In the genomic region with DNA sequence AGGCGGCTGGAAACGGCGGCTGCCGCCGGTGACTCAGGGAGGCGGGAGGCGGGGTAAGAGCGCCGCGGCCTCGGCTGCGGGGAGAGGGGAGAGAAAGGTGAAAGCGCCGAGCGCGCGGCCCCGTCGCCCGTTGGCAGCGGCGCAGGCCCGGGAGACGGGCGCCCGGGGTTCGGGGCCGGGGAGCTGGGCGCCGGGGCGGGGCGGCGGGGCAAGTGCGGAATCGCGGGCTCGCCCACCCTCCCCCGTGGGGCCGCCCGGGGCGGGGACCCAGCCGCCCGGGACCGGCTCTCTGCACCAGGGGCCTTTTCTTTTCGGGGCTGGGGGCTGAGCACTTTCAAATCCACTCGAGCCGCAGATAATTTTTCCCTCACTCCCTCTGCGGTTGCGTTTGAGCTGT, we compare ENCODE assay signal across 8 cellular contexts. TPM values are rescaled to one million over a fixed set of nuclear protein-coding genes. Genes with fewer than 3 reads are reported as not detected.
DNase-seq lines count a peak whose midpoint lies in the region; ATAC-seq, FAIRE-seq and TF ChIP-seq lines count a peak whose summit lies in the region.

No MANE protein-coding gene starts in this region.

- H3K27ac ChIP-seq in body of pancreas (peak overlapping the region; percentile 93 to 98 (median 94)), mucosa of rectum (ENCODE audit: low read depth in 2 of 2, low read length in 2 of 2) (peak overlapping the region; percentile 98 to 99)

- no peak for FAIRE-seq in D721Med (lab: Jason Lieb, UNC)

- DNase-seq in body of pancreas (peak in 1 of 4 donors; percentile 27), HCEC 1CT (no peak), D721Med (ENCODE audit: insufficient read length, low spot score) (no peak), pons (ENCODE audit: low spot score) (no peak), COLO668 (lab: John Stamatoyannopoulos, UW; ENCODE audit: unreplicated experiment) (no peak)

- H3K4me1 ChIP-seq in body of pancreas: peaks cover 31% of the 10 kb centered on the region
- peaks cover 20 to 23% of the 10 kb centered on the region in 2 donors for H3K4me1 ChIP-seq in mucosa of rectum (ENCODE audit: control insufficient read depth in 2 of 2, insufficient read depth in 2 of 2, low read length in 2 of 2)

- TF ChIP-seq CTCF in body of pancreas (IDR thresholded peaks at IDR 0.05) (no peak), D721Med (IDR thresholded peaks at IDR 0.05; ENCODE audit: insufficient read depth, missing control alignments) (no peak)

- H3K9ac ChIP-seq in mucosa of rectum (ENCODE audit: low read depth in 1 of 2, low read length in 2 of 2): peak overlapping the region; percentile 54 to 76

- H3K4me3 ChIP-seq in body of pancreas: peak overlapping the region; percentile 14 to 61
- H3K4me3 ChIP-seq in mucosa of rectum (ENCODE audit: low read length in 2 of 2): peak overlapping the region; percentile 71 to 86

- H3K36me3 ChIP-seq in body of pancreas (replicated peaks in 1 of 2; ENCODE audit: insufficient read depth in 1 of 2, low read depth in 2 of 2) (no peaks in the 10 kb centered on the region), mucosa of rectum (ENCODE audit: control insufficient read depth in 2 of 2, insufficient read depth in 2 of 2, low read length in 2 of 2) (peaks cover 3 to 8% of the 10 kb centered on the region in 2 donors)

- 1% methylated on average over 16 to 36 of the region's 49 CpGs for WGBS in body of pancreas, 2 donors

- ATAC-seq in GM18517 (IDR thresholded peaks at IDR 0.05; ENCODE audit: unreplicated experiment) (peak; percentile 13), HG03095 (IDR thresholded peaks at IDR 0.05; ENCODE audit: unreplicated experiment) (peak; percentile 13), body of pancreas (no peak)

- H3K9me3 ChIP-seq in body of pancreas (peaks cover 0 to 6% (median 0%) of the 10 kb centered on the region in 3 donors), mucosa of rectum (ENCODE audit: control insufficient read depth in 2 of 2, low read length in 2 of 2) (peaks cover 7 to 13% of the 10 kb centered on the region in 2 donors)

- H3K27me3 ChIP-seq in body of pancreas (no peaks in the 10 kb centered on the region), mucosa of rectum (ENCODE audit: control insufficient read depth in 2 of 2, insufficient read depth in 2 of 2, low read length in 2 of 2) (no peaks in the 10 kb centered on the region)

- no peak for TF ChIP-seq POLR2A in body of pancreas (IDR thresholded peaks at IDR 0.05)

- intact Hi-C loops in body of pancreas (cut with DNase I): no loop called here

RNA-seq across cellular contexts. Expression of a gene that starts 0.2 kb away (rescaled TPM):
- total RNA-seq in body of pancreas: 10 to 100 TPM; 34.0 to 47.8 TPM
